Comparison of ENCODE assay signal across 8 cellular contexts in the genomic region with DNA sequence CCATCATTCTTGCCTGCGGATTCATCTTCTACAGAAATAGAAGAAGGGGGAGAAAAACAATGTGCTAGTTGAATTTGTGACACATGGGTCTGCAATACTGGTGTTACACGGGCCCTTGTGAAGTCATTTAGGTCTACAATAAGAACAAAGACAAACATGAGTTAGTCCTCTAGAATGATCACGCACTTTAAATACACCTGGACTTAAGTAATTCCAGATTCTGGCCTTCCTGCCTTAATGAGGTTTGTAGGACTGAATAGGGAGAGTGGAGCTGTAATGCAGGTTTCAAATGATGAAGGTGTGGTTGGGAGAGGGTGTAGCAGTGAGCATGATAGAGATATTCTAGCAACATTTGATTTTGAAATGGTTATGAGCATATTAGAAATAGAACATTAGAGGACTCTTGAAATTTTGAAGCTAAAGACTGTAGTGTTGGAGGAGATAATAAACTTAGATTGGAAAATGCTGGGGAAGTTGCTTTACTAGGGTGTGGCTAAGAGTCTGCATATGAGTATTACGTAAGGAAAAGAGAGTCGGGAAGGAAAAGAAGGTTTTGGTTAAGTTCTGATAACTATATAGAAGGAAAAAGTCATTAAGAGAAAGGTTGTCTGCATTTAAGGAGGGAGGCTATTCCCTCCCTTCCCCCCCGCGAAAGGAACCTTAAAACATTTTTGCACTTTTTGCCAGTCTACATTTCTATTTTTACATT.
A peak's percentile ranks its signal among the peaks of the same experiment; 100 is the strongest.
DNase-seq lines count a peak whose midpoint lies in the region; ATAC-seq and TF ChIP-seq lines count a peak whose summit lies in the region.

No MANE protein-coding gene starts in this region.

- H3K4me3 ChIP-seq in cardiac fibroblast (replicated peaks in 1 of 2; ENCODE audit: low read depth in 2 of 2, low read length in 2 of 2) (peak overlapping the region; percentile 89 to 97), muscle layer of duodenum (ENCODE audit: low read depth in 1 of 2, low read length in 2 of 2) (peak overlapping the region; percentile 88 to 91)

- no peaks in the 10 kb centered on the region for H3K9me3 ChIP-seq in muscle layer of duodenum (ENCODE audit: control insufficient read depth in 1 of 2, low read length in 2 of 2)

- TF ChIP-seq CTCF in cardiac fibroblast (IDR thresholded peaks at IDR 0.05; ENCODE audit: low read depth, low read length) (no peak), GM10266 (IDR thresholded peaks at IDR 0.05; ENCODE audit: control insufficient read depth, insufficient read depth, low read depth, missing control alignments) (no peak)

- H3K4me1 ChIP-seq in muscle layer of duodenum (ENCODE audit: control insufficient read depth in 1 of 2, insufficient read depth in 2 of 2, low read length in 2 of 2), result peaks cover 0 to 34% of the 10 kb centered on the region in 2 donors

- no peaks in the 10 kb centered on the region for H3K27me3 ChIP-seq in muscle layer of duodenum (ENCODE audit: low read depth, low read length)

- peaks cover 9 to 11% of the 10 kb centered on the region in 2 donors for H3K36me3 ChIP-seq in muscle layer of duodenum (ENCODE audit: control insufficient read depth in 1 of 2, insufficient read depth in 2 of 2, low read length in 2 of 2)

- peak; percentile 13 for DNase-seq in GM03348 (ENCODE audit: low spot score)
- peak; percentile 41 for DNase-seq in NCI-H2171 (lab: John Stamatoyannopoulos, UW)
- DNase-seq in cardiac fibroblast (ENCODE audit: low read depth in 2 of 2), result peak; percentile 37 to 53
- no peak for DNase-seq in DMS 273 treated with DMSO at 0.1 percent for 48 hours (lab: John Stamatoyannopoulos, UW)
- no peak for DNase-seq in GM10266 (ENCODE audit: extremely low spot score)
- DNase-seq in activated CD8-positive, alpha-beta memory T cell treated with anti-CD3 and anti-CD28 coated beads for 24 hours, result no peak

- peak overlapping the region; percentile 94 for H3K27ac ChIP-seq in muscle layer of duodenum (ENCODE audit: low read length)

- no peak for ATAC-seq in HG02973 (IDR thresholded peaks at IDR 0.05; ENCODE audit: unreplicated experiment)

Comparison
In these comparisons a context has a peak if more than half of its experiments do, and no peak if none do; other contexts are left out.
1. DNase-seq: peak in GM03348 (single experiment), NCI-H2171 (single experiment) and cardiac fibroblast (2 of 2); none in DMS 273 treated with DMSO at 0.1 percent for 48 hours (single experiment), GM10266 (single experiment) and activated CD8-positive, alpha-beta memory T cell treated with anti-CD3 and anti-CD28 coated beads for 24 hours (single experiment).